ENCODE assay signal across 8 cellular contexts in the genomic region with DNA sequence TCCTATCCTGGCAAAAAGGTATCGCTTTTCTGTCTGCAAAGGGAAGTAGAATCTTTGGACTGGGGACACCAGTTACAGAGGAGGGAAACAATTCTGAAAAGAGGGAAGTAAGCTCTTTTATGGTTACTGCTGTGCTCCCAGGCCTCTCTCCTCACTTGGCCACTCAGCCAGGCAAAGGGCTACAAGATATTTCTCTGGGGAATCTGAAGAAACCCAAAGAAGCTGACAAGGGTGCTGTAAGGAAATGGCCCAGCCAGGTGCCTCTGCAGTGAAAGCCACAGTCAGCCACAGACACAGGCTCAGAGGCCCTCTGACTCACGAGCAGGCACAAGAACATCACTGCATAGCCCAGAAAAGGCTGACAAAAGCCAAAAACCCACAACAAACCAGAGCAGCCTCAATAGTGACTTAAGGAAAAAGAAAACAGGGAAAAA. TPM values are rescaled to one million over a fixed set of nuclear protein-coding genes. Genes with fewer than 3 reads are reported as not detected.
DNase-seq lines count a peak whose midpoint lies in the region; ATAC-seq and TF ChIP-seq lines count a peak whose summit lies in the region.

No MANE protein-coding gene starts in this region.

- H3K4me3 ChIP-seq in iPS-20b (ENCODE audit: low read length) (no peak overlapping the region), tibial nerve (no peak overlapping the region), BE2C (ENCODE audit: low read depth, low read length) (no peak overlapping the region)

- H3K9ac ChIP-seq in iPS-20b (ENCODE audit: low read depth, low read length), result 0 out of 2 replicates have a peak overlapping the region, but pooled peaks have one; percentile 13

- H3K4me1 ChIP-seq in iPS-20b (ENCODE audit: insufficient read depth, low read length), result peaks cover 18% of the 10 kb centered on the region
- peaks cover 0 to 58% (median 20%) of the 10 kb centered on the region in 4 donors for H3K4me1 ChIP-seq in tibial nerve
- H3K4me1 ChIP-seq in BE2C, result no peaks in the 10 kb centered on the region

- 59 to 76% methylated on average over 2 of the region's 2 CpGs for WGBS in tibial nerve, 2 donors

- H3K27ac ChIP-seq in iPS-20b (ENCODE audit: low read length) (no peak overlapping the region), tibial nerve (peak overlapping the region in 1 of 4 donors; percentile 2)

- peak; percentile 45 for DNase-seq in AG08395 (ENCODE audit: low spot score)
- peak; percentile 60 for DNase-seq in NAMALWA (ENCODE audit: low spot score)
- DNase-seq in activated T-cell treated with anti-CD3 and anti-CD28 coated beads for 1 hour (ENCODE audit: low read depth), result peak; percentile 54
- peak; percentile 26 to 47 for DNase-seq in stimulated activated CD8-positive, alpha-beta memory T cell treated with anti-CD3 and anti-CD28 coated beads, Interleukin-4, amount 100 ng/mL, for 1 hour (ENCODE audit: low read depth in 2 of 2, low spot score in 1 of 2)
- no peak for DNase-seq in tibial nerve (ENCODE audit: low spot score in 2 of 2)
- DNase-seq in BE2C, result no peak

- no peak for TF ChIP-seq CTCF in tibial nerve (IDR thresholded peaks at IDR 0.05)
- TF ChIP-seq CTCF in BE2C (IDR thresholded peaks at IDR 0.05; ENCODE audit: low read depth, low read length), result no peak

- H3K27me3 ChIP-seq in iPS-20b (ENCODE audit: insufficient read depth, low read length), result no peaks in the 10 kb centered on the region
- no peaks in the 10 kb centered on the region for H3K27me3 ChIP-seq in tibial nerve
- no peaks in the 10 kb centered on the region for H3K27me3 ChIP-seq in BE2C

- peak; percentile 51 for ATAC-seq in GM21515 (IDR thresholded peaks at IDR 0.05; ENCODE audit: unreplicated experiment)

- no peak for TF ChIP-seq POLR2A in tibial nerve (IDR thresholded peaks at IDR 0.05)

- peaks cover 6% of the 10 kb centered on the region; the same call in 1 of the 2 replicates for H3K36me3 ChIP-seq in iPS-20b (ENCODE audit: insufficient read depth, low read depth, low read length)
- no peaks in the 10 kb centered on the region for H3K36me3 ChIP-seq in tibial nerve
- H3K36me3 ChIP-seq in BE2C, result peaks cover 2% of the 10 kb centered on the region; the same call in 1 of the 2 replicates

- TF ChIP-seq EP300 in tibial nerve (IDR thresholded peaks at IDR 0.05), result no peak

- no peaks in the 10 kb centered on the region for H3K9me3 ChIP-seq in iPS-20b (ENCODE audit: insufficient read depth, low read depth, low read length)
- no peaks in the 10 kb centered on the region for H3K9me3 ChIP-seq in tibial nerve
- no peaks in the 10 kb centered on the region for H3K9me3 ChIP-seq in BE2C

RNA-seq across cellular contexts. Expression of a gene that starts 5.8 kb away (rescaled TPM):
- 100 to 1,000 TPM; 324 to 412 (median 363) TPM for total RNA-seq in tibial nerve
- polyA plus RNA-seq in BE2C (2012; ENCODE audit: insufficient read depth, insufficient read length, low read depth), result 581 TPM

RNA-seq across cellular contexts. Expression of a gene that starts 6.0 kb away (rescaled TPM):
- total RNA-seq in tibial nerve, result 100 to 1,000 TPM; 311 to 585 (median 373) TPM
- 268 TPM for polyA plus RNA-seq in BE2C (2012; ENCODE audit: insufficient read depth, insufficient read length, low read depth)

RNA-seq across cellular contexts. Expression of a gene that starts 46.4 kb away (rescaled TPM):
- total RNA-seq in tibial nerve, result 100 to 1,000 TPM in 2 of 4 donors, 10 to 100 TPM in 2; 42.7 to 229 (median 93.2) TPM
- polyA plus RNA-seq in BE2C (2012; ENCODE audit: insufficient read depth, insufficient read length, low read depth), result 18.7 TPM

Comparison
In these comparisons a context has a peak if more than half of its experiments do, and no peak if none do; other contexts are left out.
1. DNase-seq: peak in AG08395 (single experiment), NAMALWA (single experiment), activated T-cell treated with anti-CD3 and anti-CD28 coated beads for 1 hour (single experiment) and stimulated activated CD8-positive, alpha-beta memory T cell treated with anti-CD3 and anti-CD28 coated beads, Interleukin-4, amount 100 ng/mL, for 1 hour (2 of 2); none in tibial nerve (0 of 2) and BE2C (single experiment).